In genomic region chr20:58339741-58340140, GRCh38 we compare ENCODE assay signal across 26 cellular contexts.
"Had no signal": no experiment of that assay in that cellular context is flagged by ENCODE, and none has a peak within 500 bp of the region (broad histone marks: within the 10 kb centered on the region; RNA-seq: fewer than 3 reads in every experiment).

No MANE protein-coding gene starts in this region.

- ATAC-seq: activated T-cell treated with anti-CD3 and anti-CD28 coated beads, Interleukin-2, amount 50 U/mL, for 4 hours; T-cell had no signal

- H3K36me3 ChIP-seq: adrenal gland had no signal

- H3K4me3 Mint-ChIP-seq: activated B cell treated with CpG ODN at 0.5 μM for 24 hours; activated CD4-positive, alpha-beta memory T cell treated with anti-CD3 and anti-CD28 coated beads for 36 hours; activated CD4-positive, alpha-beta T cell treated with anti-CD3 and anti-CD28 coated beads, Interleukin-2, amount 10 ng/mL, durations not matched to agents 7 days and 5 days; activated naive CD4-positive, alpha-beta T cell treated with anti-CD3 and anti-CD28 coated beads for 36 hours; activated naive CD8-positive, alpha-beta T cell treated with anti-CD3 and anti-CD28 coated beads, Interleukin-2, amount 10 ng/mL, durations not matched to agents 7 days and 5 days; activated T-cell treated with anti-CD3 and anti-CD28 coated beads, Interleukin-2, amount 50 U/mL, for 4 hours; T-cell had no signal

- H3K9me3 ChIP-seq: adrenal gland, breast epithelium, Peyer's patch had no signal

- H3K4me2 ChIP-seq: KMS-11 had no signal

- H3K27ac Mint-ChIP-seq: activated B cell treated with CpG ODN at 0.5 μM for 24 hours; activated CD4-positive, alpha-beta memory T cell treated with anti-CD3 and anti-CD28 coated beads for 36 hours; activated naive CD4-positive, alpha-beta T cell treated with anti-CD3 and anti-CD28 coated beads for 36 hours; activated naive CD8-positive, alpha-beta T cell treated with anti-CD3 and anti-CD28 coated beads, Interleukin-2, amount 10 ng/mL, durations not matched to agents 7 days and 5 days; T-cell had no signal

- H3K4me1 ChIP-seq: breast epithelium, Peyer's patch had no signal

- H3K27ac ChIP-seq: adrenal gland, breast epithelium, KMS-11, Peyer's patch had no signal

- H3K27me3 Mint-ChIP-seq: activated B cell treated with CpG ODN at 0.5 μM for 24 hours; activated CD4-positive, alpha-beta memory T cell treated with anti-CD3 and anti-CD28 coated beads for 36 hours; activated CD4-positive, alpha-beta T cell treated with anti-CD3 and anti-CD28 coated beads, Interleukin-2, amount 10 ng/mL, durations not matched to agents 7 days and 5 days; activated naive CD8-positive, alpha-beta T cell treated with anti-CD3 and anti-CD28 coated beads, Interleukin-2, amount 10 ng/mL, durations not matched to agents 7 days and 5 days; T-cell had no signal

- H3K4me1 Mint-ChIP-seq: activated B cell treated with CpG ODN at 0.5 μM for 24 hours had no signal

- H3K9me3 Mint-ChIP-seq: activated B cell treated with CpG ODN at 0.5 μM for 24 hours; activated CD4-positive, alpha-beta memory T cell treated with anti-CD3 and anti-CD28 coated beads for 36 hours; activated naive CD4-positive, alpha-beta T cell treated with anti-CD3 and anti-CD28 coated beads for 36 hours; activated T-cell treated with anti-CD3 and anti-CD28 coated beads, Interleukin-2, amount 50 U/mL, for 4 hours; T-cell had no signal

- H3K4me3 ChIP-seq: adrenal gland, breast epithelium, MG63, Peyer's patch had no signal

- H3K27me3 ChIP-seq: adrenal gland, breast epithelium, MG63, Peyer's patch had no signal

- H3K9ac ChIP-seq: KMS-11 had no signal

- DNase-seq: activated B cell treated with CpG ODN at 0.5 μM for 24 hours; activated CD4-positive, alpha-beta memory T cell treated with anti-CD3 and anti-CD28 coated beads for 36 hours; activated CD4-positive, alpha-beta T cell treated with anti-CD3 and anti-CD28 coated beads, Interleukin-2, amount 10 ng/mL, durations not matched to agents 7 days and 5 days; activated CD8-positive, alpha-beta memory T cell treated with anti-CD3 and anti-CD28 coated beads for 24 hours; activated gamma-delta T cell; activated naive CD4-positive, alpha-beta T cell treated with anti-CD3 and anti-CD28 coated beads for 36 hours; activated naive CD8-positive, alpha-beta T cell treated with anti-CD3 and anti-CD28 coated beads, Interleukin-2, amount 10 ng/mL, durations not matched to agents 7 days and 5 days; activated T-cell treated with anti-CD3 and anti-CD28 coated beads, Interleukin-2, amount 50 U/mL, for 4 hours; adrenal gland; aorta; caudate nucleus; MG63; MV-4-11; NCI-H1092 treated with DMSO at 0.1 percent for 48 hours; NCI-H1436; NCI-H1694 treated with DMSO at 0.1 percent for 48 hours; NCI-H2029 treated with DMSO at 0.1 percent for 48 hours; NCI-H345; NCI-H510A treated with DMSO at 0.1 percent for 48 hours; Peyer's patch; SHP77 treated with DMSO at 0.1 percent for 48 hours; T-cell; T-helper 2 cell; T1000 had no signal
